In genomic region chr1:228287541-228288425, GRCh38 we compare ENCODE assay signal across 23 cellular contexts.
DNase-seq lines count a peak whose midpoint lies in the region; ATAC-seq and TF ChIP-seq lines count a peak whose summit lies in the region.
"Had no signal": no experiment of that assay in that cellular context is flagged by ENCODE, and none has a peak within 500 bp of the region (broad histone marks: within the 10 kb centered on the region; RNA-seq: fewer than 3 reads in every experiment).

No MANE protein-coding gene starts in this region.

- ATAC-seq in Right ventricle myocardium superior (ENCODE audit: poor library complexity), result no peak
- no peak for ATAC-seq in heart right ventricle
- ATAC-seq in central memory CD8-positive, alpha-beta T cell (replicated peaks; ENCODE audit: extremely low read depth, poor library complexity, severe bottlenecking), result no peak
- ATAC-seq in aorta (ENCODE audit: low FRiP score), result no peak
- ATAC-seq: activated CD8-positive, alpha-beta memory T cell treated with anti-CD3 and anti-CD28 coated beads, Interleukin-2, amount 10 ng/mL, durations not matched to agents 7 days and 5 days; stimulated activated naive B cell treated with anti-CD40 and anti-IgM and Interleukin-4, amounts not matched to agents 10 μg/mL and 1 μg/mL and 100 μg/mL, for 72 hours had no signal

- peak overlapping the region; percentile 78 for H3K27ac Mint-ChIP-seq in central memory CD8-positive, alpha-beta T cell (ENCODE audit: low read depth)
- H3K27ac Mint-ChIP-seq in mesothelial cell of epicardium, result no peak overlapping the region
- H3K27ac Mint-ChIP-seq: activated CD4-positive, alpha-beta T cell treated with anti-CD3 and anti-CD28 coated beads, Interleukin-2, amount 10 ng/mL, durations not matched to agents 24 days and 14 days; activated T-helper 2 cell treated with anti-CD3 and anti-CD28 coated beads, Interferon-gamma antibody, Interleukin-2, Interleukin-4, amounts not matched to agents 10 μg/mL and 5 μg/mL and 100 μg/mL, durations not matched to agents 14 hours and 24 hours and 36 hours; stimulated activated naive B cell treated with anti-CD40 and anti-IgM and Interleukin-4, amounts not matched to agents 10 μg/mL and 1 μg/mL and 100 μg/mL, for 72 hours had no signal

- no peaks in the 10 kb centered on the region for H3K27me3 Mint-ChIP-seq in central memory CD8-positive, alpha-beta T cell
- H3K27me3 Mint-ChIP-seq in mesothelial cell of epicardium (ENCODE audit: low read depth), result no peaks in the 10 kb centered on the region
- H3K27me3 Mint-ChIP-seq: activated CD4-positive, alpha-beta T cell treated with anti-CD3 and anti-CD28 coated beads, Interleukin-2, amount 10 ng/mL, durations not matched to agents 24 days and 14 days; activated CD8-positive, alpha-beta memory T cell treated with anti-CD3 and anti-CD28 coated beads, Interleukin-2, amount 10 ng/mL, durations not matched to agents 7 days and 5 days; stimulated activated naive B cell treated with anti-CD40 and anti-IgM and Interleukin-4, amounts not matched to agents 10 μg/mL and 1 μg/mL and 100 μg/mL, for 72 hours had no signal

- H3K9me3 Mint-ChIP-seq in central memory CD8-positive, alpha-beta T cell, result no peaks in the 10 kb centered on the region
- H3K9me3 Mint-ChIP-seq in mesothelial cell of epicardium, result no peaks in the 10 kb centered on the region
- H3K9me3 Mint-ChIP-seq: activated CD4-positive, alpha-beta T cell treated with anti-CD3 and anti-CD28 coated beads, Interleukin-2, amount 10 ng/mL, durations not matched to agents 24 days and 14 days; activated T-helper 2 cell treated with anti-CD3 and anti-CD28 coated beads, Interferon-gamma antibody, Interleukin-2, Interleukin-4, amounts not matched to agents 10 μg/mL and 5 μg/mL and 100 μg/mL, durations not matched to agents 14 hours and 24 hours and 36 hours; stimulated activated naive B cell treated with anti-CD40 and anti-IgM and Interleukin-4, amounts not matched to agents 10 μg/mL and 1 μg/mL and 100 μg/mL, for 72 hours had no signal

- DNase-seq in Right ventricle myocardium superior, result peak; percentile 32
- DNase-seq in heart right ventricle, result no peak
- DNase-seq in central memory CD8-positive, alpha-beta T cell (ENCODE audit: low spot score in 2 of 2), result no peak
- peak; percentile 16 to 37 for DNase-seq in mesothelial cell of epicardium (ENCODE audit: low spot score in 2 of 2, unreplicated experiment in 2 of 2)
- peak; percentile 33 to 60 for DNase-seq in aorta
- DNase-seq in thyroid gland, result no peak
- DNase-seq in SW480 (ENCODE audit: low spot score), result no peak
- DNase-seq: activated CD4-positive, alpha-beta T cell treated with anti-CD3 and anti-CD28 coated beads, Interleukin-2, amount 10 ng/mL, durations not matched to agents 24 days and 14 days; activated CD8-positive, alpha-beta memory T cell treated with anti-CD3 and anti-CD28 coated beads, Interleukin-2, amount 10 ng/mL, durations not matched to agents 7 days and 5 days; amniotic stem cell; esophagus squamous epithelium; NCI-H146; NCI-H2171 treated with DMSO at 0.1 percent for 48 hours; NCI-H524; occipital lobe; stimulated activated CD4-positive, alpha-beta T cell treated with anti-CD3 and anti-CD28 coated beads, Interleukin-4, amount 100 ng/mL, for 1 hour; stimulated activated naive B cell treated with anti-CD40 and anti-IgM and Interleukin-4, amounts not matched to agents 10 μg/mL and 1 μg/mL and 100 μg/mL, for 72 hours; testis had no signal

- no peaks in the 10 kb centered on the region for H3K27me3 ChIP-seq in heart right ventricle
- H3K27me3 ChIP-seq in aorta (ENCODE audit: control insufficient read depth in 1 of 2, insufficient read depth in 2 of 2, low read length in 1 of 2), result no peaks in the 10 kb centered on the region
- H3K27me3 ChIP-seq in thyroid gland, result no peaks in the 10 kb centered on the region
- H3K27me3 ChIP-seq: breast epithelium, esophagus squamous epithelium, testis, vagina had no signal

- TF ChIP-seq POLR2A in thyroid gland (IDR thresholded peaks at IDR 0.05), result no peak

- H3K4me1 Mint-ChIP-seq in central memory CD8-positive, alpha-beta T cell, result peaks cover 22% of the 10 kb centered on the region
- no peaks in the 10 kb centered on the region for H3K4me1 Mint-ChIP-seq in mesothelial cell of epicardium

- no peak overlapping the region for H3K27ac ChIP-seq in heart right ventricle
- no peak overlapping the region for H3K27ac ChIP-seq in aorta (ENCODE audit: low read depth in 1 of 2, low read length in 2 of 2)
- no peak overlapping the region for H3K27ac ChIP-seq in thyroid gland
- H3K27ac ChIP-seq: breast epithelium, coronary artery, esophagus squamous epithelium, KMS-11, testis, vagina had no signal

- peaks cover 6% of the 10 kb centered on the region for H3K36me3 Mint-ChIP-seq in central memory CD8-positive, alpha-beta T cell (ENCODE audit: insufficient read depth)
- peaks cover 15% of the 10 kb centered on the region for H3K36me3 Mint-ChIP-seq in mesothelial cell of epicardium
- H3K36me3 Mint-ChIP-seq: activated CD8-positive, alpha-beta memory T cell treated with anti-CD3 and anti-CD28 coated beads, Interleukin-2, amount 10 ng/mL, durations not matched to agents 7 days and 5 days had no signal

- H3K4me3 Mint-ChIP-seq in central memory CD8-positive, alpha-beta T cell, result no peak overlapping the region
- H3K4me3 Mint-ChIP-seq in mesothelial cell of epicardium, result no peak overlapping the region
- H3K4me3 Mint-ChIP-seq: activated CD4-positive, alpha-beta T cell treated with anti-CD3 and anti-CD28 coated beads, Interleukin-2, amount 10 ng/mL, durations not matched to agents 24 days and 14 days; activated CD8-positive, alpha-beta memory T cell treated with anti-CD3 and anti-CD28 coated beads, Interleukin-2, amount 10 ng/mL, durations not matched to agents 7 days and 5 days; stimulated activated naive B cell treated with anti-CD40 and anti-IgM and Interleukin-4, amounts not matched to agents 10 μg/mL and 1 μg/mL and 100 μg/mL, for 72 hours had no signal

- intact Hi-C loops in Right ventricle myocardium superior (cut with DNase I) (no loop called here), heart right ventricle (cut with DNase I) (loop anchor here in 1 of 10 donors (10.0 kb wide), 1 partner anchor 57 kb away; no protein-coding TSS in a partner anchor), aorta (cut with DNase I) (no loop called here), thyroid gland (cut with DNase I) (no loop called here)

- TF ChIP-seq CTCF in heart right ventricle (IDR thresholded peaks at IDR 0.05) (no peak), mesothelial cell of epicardium (IDR thresholded peaks at IDR 0.05; ENCODE audit: unreplicated experiment) (no peak), thyroid gland (IDR thresholded peaks at IDR 0.05) (no peak)

- H3K36me3 ChIP-seq in heart right ventricle (peaks cover 0 to 99% (median 16%) of the 10 kb centered on the region in 9 donors), aorta (ENCODE audit: control insufficient read depth in 1 of 2, insufficient read depth in 2 of 2, low read length in 1 of 2) (no peaks in the 10 kb centered on the region), thyroid gland (no peaks in the 10 kb centered on the region)
- H3K36me3 ChIP-seq: breast epithelium, vagina had no signal

- 94 to 96% methylated on average over 32 of the region's 32 CpGs for WGBS in heart right ventricle, 2 donors
- WGBS in aorta, 2 donors, result 94 to 97% methylated on average over 32 of the region's 32 CpGs
- WGBS in thyroid gland, 2 donors, result 93% methylated on average over 31 to 32 of the region's 32 CpGs

- H3K4me3 ChIP-seq in heart right ventricle (no peak overlapping the region), aorta (ENCODE audit: low read length in 2 of 2) (no peak overlapping the region), thyroid gland (replicated peaks in 1 of 3) (no peak overlapping the region)
- H3K4me3 ChIP-seq: breast epithelium, coronary artery, esophagus squamous epithelium, testis, vagina had no signal

- H3K9me3 ChIP-seq in heart right ventricle, result no peaks in the 10 kb centered on the region
- no peaks in the 10 kb centered on the region for H3K9me3 ChIP-seq in aorta (ENCODE audit: control insufficient read depth, low read length)
- no peaks in the 10 kb centered on the region for H3K9me3 ChIP-seq in thyroid gland
- H3K9me3 ChIP-seq: breast epithelium, esophagus squamous epithelium, testis, vagina had no signal

- peaks cover 0 to 5% (median 0%) of the 10 kb centered on the region in 9 donors for H3K4me1 ChIP-seq in heart right ventricle
- no peaks in the 10 kb centered on the region for H3K4me1 ChIP-seq in aorta (ENCODE audit: control insufficient read depth in 1 of 2, insufficient read depth in 2 of 2, low read length in 2 of 2)
- no peaks in the 10 kb centered on the region for H3K4me1 ChIP-seq in thyroid gland
- H3K4me1 ChIP-seq: breast epithelium, esophagus squamous epithelium, testis, vagina had no signal

Comparison
In these comparisons a context has a peak if more than half of its experiments do, and no peak if none do; other contexts are left out.
1. DNase-seq: peak in Right ventricle myocardium superior (single experiment), mesothelial cell of epicardium (2 of 2) and aorta (2 of 2); none in heart right ventricle (0 of 2), central memory CD8-positive, alpha-beta T cell (0 of 2), thyroid gland (0 of 2) and SW480 (single experiment).